In the genomic region with DNA sequence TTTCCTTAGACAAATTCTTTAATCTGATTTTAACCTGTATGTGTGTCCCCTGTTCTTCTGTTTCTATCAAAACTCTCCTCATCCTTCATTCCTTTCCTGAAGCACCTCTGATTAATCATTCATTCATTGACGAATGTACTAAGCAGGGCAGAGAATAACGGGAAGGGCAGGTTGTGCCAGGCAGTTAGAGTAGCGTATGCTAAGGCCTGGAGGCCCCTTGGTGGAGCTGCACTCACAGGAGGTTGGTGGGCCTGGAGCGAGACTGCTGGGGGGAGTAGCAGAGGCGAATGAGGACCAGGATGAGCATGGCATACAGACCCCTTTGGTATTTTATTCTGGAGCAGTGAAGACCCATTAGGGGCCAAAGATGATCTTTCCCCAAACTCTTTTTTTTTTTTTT, we compare ENCODE assay signal across 14 cellular contexts. TPM values are rescaled to one million over a fixed set of nuclear protein-coding genes. Genes with fewer than 3 reads are reported as not detected.
DNase-seq lines count a peak whose midpoint lies in the region; ATAC-seq and TF ChIP-seq lines count a peak whose summit lies in the region.
"Had no signal": no experiment of that assay in that cellular context is flagged by ENCODE, and none has a peak within 500 bp of the region (broad histone marks: within the 10 kb centered on the region; RNA-seq: fewer than 3 reads in every experiment).

No MANE protein-coding gene starts in this region.

- POLR2A ChIA-PET in PC-9 (lab: Charles Lee; ENCODE audit: unreplicated experiment) = no interaction called here
- POLR2A ChIA-PET in CD8-positive, alpha-beta T cell (lab: Charles Lee) = no interaction called here

- no peak overlapping the region for H2AFZ ChIP-seq in PC-9

- H4K20me1 ChIP-seq in PC-9 (ENCODE audit: insufficient read depth) = no peaks in the 10 kb centered on the region

- H3K27me3 Mint-ChIP-seq in CD8-positive, alpha-beta T cell (ENCODE audit: low read depth) = no peaks in the 10 kb centered on the region
- H3K27me3 Mint-ChIP-seq: activated naive CD4-positive, alpha-beta T cell treated with anti-CD3 and anti-CD28 coated beads, Interleukin-2, amount 10 ng/mL, durations not matched to agents 7 days and 5 days had no signal

- DNase-seq in PC-9 (no peak), foreskin keratinocyte (peak in 1 of 2 donors; percentile 47), thyroid gland (no peak)
- no peak for DNase-seq in CD8-positive, alpha-beta T cell
- DNase-seq: activated naive CD4-positive, alpha-beta T cell treated with anti-CD3 and anti-CD28 coated beads, Interleukin-2, amount 10 ng/mL, durations not matched to agents 7 days and 5 days; BE2C; body of pancreas; DMS 273 treated with DMSO at 0.1 percent for 48 hours; ovary; stimulated activated naive CD8-positive, alpha-beta T cell treated with anti-CD3 and anti-CD28 coated beads, Interleukin-15, Interleukin-2, amounts not matched to agents 100 U/mL and 50 U/mL, for 24 hours had no signal

- H3K9me3 Mint-ChIP-seq in CD8-positive, alpha-beta T cell = no peaks in the 10 kb centered on the region
- H3K9me3 Mint-ChIP-seq: activated naive CD4-positive, alpha-beta T cell treated with anti-CD3 and anti-CD28 coated beads, Interleukin-2, amount 10 ng/mL, durations not matched to agents 7 days and 5 days had no signal

- H3K27ac Mint-ChIP-seq in CD8-positive, alpha-beta T cell = no peak overlapping the region
- H3K27ac Mint-ChIP-seq: activated naive CD4-positive, alpha-beta T cell treated with anti-CD3 and anti-CD28 coated beads, Interleukin-2, amount 10 ng/mL, durations not matched to agents 7 days and 5 days had no signal

- peaks cover 94% of the 10 kb centered on the region for H3K79me2 ChIP-seq in PC-9 (ENCODE audit: low read depth)

- TF ChIP-seq CTCF in PC-9 (conservative IDR thresholded peaks at IDR 0.05) (no peak), foreskin keratinocyte (conservative IDR thresholded peaks at IDR 0.05) (peak; percentile 4), thyroid gland (IDR thresholded peaks at IDR 0.05) (no peak)
- no peak for TF ChIP-seq CTCF in CD8-positive, alpha-beta T cell (IDR thresholded peaks at IDR 0.05)

- peak overlapping the region; percentile 25; the same call in 1 of the 2 replicates for H3K4me2 ChIP-seq in PC-9

- intact Hi-C loops in PC-9 (cut with micrococcal nuclease; ENCODE audit: unreplicated experiment) = loop anchor here (10.0 kb wide), 1 partner anchor 528 kb away; a partner anchor contains a TSS
- intact Hi-C loops in thyroid gland (cut with DNase I) = no loop called here
- intact Hi-C loops in CD8-positive, alpha-beta T cell (cut with DNase I, micrococcal nuclease) = no loop called here

- CTCF ChIA-PET in PC-9 (lab: Charles Lee) = no interaction called here
- CTCF ChIA-PET in CD8-positive, alpha-beta T cell (lab: Charles Lee) = interaction anchor here (1.4 kb wide), 1 partner anchor 381 kb away, joined by 3 read pairs; no protein-coding TSS in a partner anchor

- 65 to 68% methylated on average over 5 of the region's 5 CpGs for WGBS in thyroid gland, 2 donors

- peak overlapping the region; percentile 9 for H3K9ac ChIP-seq in muscle layer of colon (ENCODE audit: low read length)

- H3K36me3 Mint-ChIP-seq in CD8-positive, alpha-beta T cell = peaks cover 6% of the 10 kb centered on the region

- no peak overlapping the region for H3K4me3 ChIP-seq in PC-9
- H3K4me3 ChIP-seq in muscle layer of colon (ENCODE audit: low read depth in 1 of 2, low read length in 2 of 2) = no peak overlapping the region
- H3K4me3 ChIP-seq in thyroid gland (replicated peaks in 1 of 3) = no peak overlapping the region
- no peak overlapping the region for H3K4me3 ChIP-seq in CD8-positive, alpha-beta T cell (ENCODE audit: low read depth, low read length)
- H3K4me3 ChIP-seq: body of pancreas, ovary had no signal

- BruUV-seq in PC-9 (replicated peaks; lab: Mats Ljungman, UMichigan) = no TSS peak

- H3K27me3 ChIP-seq in PC-9 (ENCODE audit: insufficient read depth, low read depth) = no peaks in the 10 kb centered on the region
- H3K27me3 ChIP-seq in foreskin keratinocyte = no peaks in the 10 kb centered on the region
- no peaks in the 10 kb centered on the region for H3K27me3 ChIP-seq in muscle layer of colon (ENCODE audit: control insufficient read depth in 1 of 2, insufficient read depth in 2 of 2, low read length in 2 of 2)
- no peaks in the 10 kb centered on the region for H3K27me3 ChIP-seq in thyroid gland
- no peaks in the 10 kb centered on the region for H3K27me3 ChIP-seq in CD8-positive, alpha-beta T cell (ENCODE audit: insufficient read depth, low read length)
- H3K27me3 ChIP-seq: body of pancreas, ovary had no signal

- H3K4me1 Mint-ChIP-seq in CD8-positive, alpha-beta T cell (ENCODE audit: low read depth) = peaks cover 35% of the 10 kb centered on the region

- no peak overlapping the region for H3K4me3 Mint-ChIP-seq in CD8-positive, alpha-beta T cell
- H3K4me3 Mint-ChIP-seq: activated naive CD4-positive, alpha-beta T cell treated with anti-CD3 and anti-CD28 coated beads, Interleukin-2, amount 10 ng/mL, durations not matched to agents 7 days and 5 days had no signal

- no peaks in the 10 kb centered on the region for H3K9me3 ChIP-seq in PC-9 (ENCODE audit: insufficient read depth, low read depth)
- H3K9me3 ChIP-seq in muscle layer of colon (ENCODE audit: low read length) = no peaks in the 10 kb centered on the region
- H3K9me3 ChIP-seq in thyroid gland = no peaks in the 10 kb centered on the region
- no peaks in the 10 kb centered on the region for H3K9me3 ChIP-seq in CD8-positive, alpha-beta T cell (ENCODE audit: low read length)
- H3K9me3 ChIP-seq: BE2C, body of pancreas, ovary had no signal

- H3K36me3 ChIP-seq in PC-9 (ENCODE audit: low read depth) (no peaks in the 10 kb centered on the region), muscle layer of colon (ENCODE audit: insufficient read depth, low read length) (no peaks in the 10 kb centered on the region), thyroid gland (no peaks in the 10 kb centered on the region)
- no peaks in the 10 kb centered on the region for H3K36me3 ChIP-seq in CD8-positive, alpha-beta T cell (ENCODE audit: insufficient read depth, low read length)
- H3K36me3 ChIP-seq: BE2C, ovary had no signal

- H3F3A ChIP-seq in PC-9 (ENCODE audit: insufficient read depth, low read depth) = peaks cover 12% of the 10 kb centered on the region

- H3K4me1 ChIP-seq in PC-9 (replicated peaks; ENCODE audit: insufficient read depth) (peaks cover 42% of the 10 kb centered on the region), foreskin keratinocyte (peaks cover 19% of the 10 kb centered on the region), muscle layer of colon (ENCODE audit: insufficient read depth, low read length) (peaks cover 61% of the 10 kb centered on the region), thyroid gland (peaks cover 50 to 74% of the 10 kb centered on the region in 2 donors)
- H3K4me1 ChIP-seq in CD8-positive, alpha-beta T cell (ENCODE audit: insufficient read depth, low read length) = peaks cover 14% of the 10 kb centered on the region
- H3K4me1 ChIP-seq: BE2C had no signal

- H3K27ac ChIP-seq in PC-9 = peak overlapping the region; percentile 38
- no peak overlapping the region for H3K27ac ChIP-seq in foreskin keratinocyte
- peak overlapping the region; percentile 60 for H3K27ac ChIP-seq in muscle layer of colon (ENCODE audit: low read depth, low read length)
- H3K27ac ChIP-seq in thyroid gland = peak overlapping the region; percentile 68 to 81 (median 76)
- H3K27ac ChIP-seq in CD8-positive, alpha-beta T cell (ENCODE audit: low read depth, low read length) = no peak overlapping the region
- H3K27ac ChIP-seq: body of pancreas, ovary had no signal

- peak; percentile 66 for ATAC-seq in foreskin keratinocyte
- ATAC-seq in HG03175 (IDR thresholded peaks at IDR 0.05; ENCODE audit: unreplicated experiment) = no peak
- ATAC-seq in CD8-positive, alpha-beta T cell = no peak
- ATAC-seq in GM18873 (IDR thresholded peaks at IDR 0.05; ENCODE audit: low FRiP score, unreplicated experiment) = no peak
- ATAC-seq: body of pancreas; stimulated activated naive CD8-positive, alpha-beta T cell treated with anti-CD3 and anti-CD28 coated beads, Interleukin-15, Interleukin-2, amounts not matched to agents 100 U/mL and 50 U/mL, for 24 hours had no signal

- H3K9me2 ChIP-seq in PC-9 (ENCODE audit: insufficient read depth) = no peaks in the 10 kb centered on the region

- TF ChIP-seq POLR2A in thyroid gland (IDR thresholded peaks at IDR 0.05) = no peak

RNA-seq across cellular contexts. Expression of a gene that starts 22.5 kb away (rescaled TPM):
- total RNA-seq in PC-9 (2021) = 0.55 and 2.1 TPM in 2 replicates
- not detected in 2 replicates for total RNA-seq in foreskin keratinocyte
- polyA plus RNA-seq in foreskin keratinocyte = not detected in 2 replicates
- total RNA-seq in thyroid gland = 1 to 10 TPM in 1 of 4 donors, not detected in 3; 2.0 TPM
- 1 to 10 TPM in 1 of 2 experiments, under 1 TPM in 1; 0.98 to 1.4 TPM for total RNA-seq in CD8-positive, alpha-beta T cell
- total RNA-seq: lung microvascular endothelial cell had no signal

Comparison
In these comparisons a context has a peak if more than half of its experiments do, and no peak if none do; other contexts are left out.
1. H3K27ac ChIP-seq: peak in PC-9 (single experiment), muscle layer of colon (single experiment) and thyroid gland (3 of 3); none in foreskin keratinocyte (single experiment) and CD8-positive, alpha-beta T cell (single experiment).